14 cellular contexts compared by ENCODE assay signal in genomic region chr10:33208166-33208565, GRCh38.
A peak's percentile ranks its signal among the peaks of the same experiment; 100 is the strongest.
DNase-seq lines count a peak whose midpoint lies in the region; ATAC-seq and TF ChIP-seq lines count a peak whose summit lies in the region.
"Had no signal": no experiment of that assay in that cellular context is flagged by ENCODE, and none has a peak within 500 bp of the region (broad histone marks: within the 10 kb centered on the region; RNA-seq: fewer than 3 reads in every experiment).

No MANE protein-coding gene starts in this region.

- no peaks in the 10 kb centered on the region for H3K9me3 Mint-ChIP-seq in osteocyte (ENCODE audit: unreplicated experiment)
- H3K9me3 Mint-ChIP-seq: CD14-positive monocyte; CD4-positive, alpha-beta memory T cell; H9 had no signal

- H3K4me1 Mint-ChIP-seq in osteocyte (ENCODE audit: unreplicated experiment), result peaks cover 17% of the 10 kb centered on the region

- peak overlapping the region; percentile 27 for H3K27ac Mint-ChIP-seq in osteocyte (ENCODE audit: unreplicated experiment)
- H3K27ac Mint-ChIP-seq: CD14-positive monocyte, H9 had no signal

- intact Hi-C loops in sciatic nerve (cut with DNase I), result no loop called here

- no peak overlapping the region for H3K4me3 ChIP-seq in BLaER1
- H3K4me3 ChIP-seq in BLaER1 treated with 17β-estradiol and CSF1 and Interleukin-3, amounts not matched to agents 10 nM and 100 nM, result no peak overlapping the region

- H4K20me1 ChIP-seq in BLaER1, result no peaks in the 10 kb centered on the region
- peaks cover 0 to 95% (median 0%) of the 10 kb centered on the region in 11 experiments; a peak in 4 of 22 replicates for H4K20me1 ChIP-seq in BLaER1 treated with 17β-estradiol and CSF1 and Interleukin-3, amounts not matched to agents 10 nM and 100 nM

- peak overlapping the region; percentile 55 for H3K4me2 ChIP-seq in BLaER1
- H3K4me2 ChIP-seq in BLaER1 treated with 17β-estradiol and CSF1 and Interleukin-3, amounts not matched to agents 10 nM and 100 nM, result peak overlapping the region in 7 of 11 experiments; percentile 31 to 72 (median 46); a peak in 10 of 22 replicates

- H3K36me3 ChIP-seq in BLaER1, result 0 out of 2 replicates have a peak, but pooled peaks cover 4% of the 10 kb centered on the region
- peaks cover 0 to 100% (median 0%) of the 10 kb centered on the region in 11 experiments; a peak in 9 of 22 replicates for H3K36me3 ChIP-seq in BLaER1 treated with 17β-estradiol and CSF1 and Interleukin-3, amounts not matched to agents 10 nM and 100 nM

- TF ChIP-seq CTCF in RWPE1 (conservative IDR thresholded peaks at IDR 0.05; ENCODE audit: low read depth), result no peak
- no peak for TF ChIP-seq CTCF in osteocyte (IDR thresholded peaks at IDR 0.05)

- H3K27me3 ChIP-seq in BLaER1, result no peaks in the 10 kb centered on the region
- no peaks in the 10 kb centered on the region for H3K27me3 ChIP-seq in BLaER1 treated with 17β-estradiol and CSF1 and Interleukin-3, amounts not matched to agents 10 nM and 100 nM
- H3K27me3 ChIP-seq: BE2C had no signal

- no peaks in the 10 kb centered on the region for H3K27me3 Mint-ChIP-seq in osteocyte (ENCODE audit: unreplicated experiment)

- ATAC-seq in sciatic nerve, result no peak

- H3K9me3 ChIP-seq in BLaER1, result peaks cover 6% of the 10 kb centered on the region; the same call in 1 of the 2 replicates
- H3K9me3 ChIP-seq in BLaER1 treated with 17β-estradiol and CSF1 and Interleukin-3, amounts not matched to agents 10 nM and 100 nM (replicated peaks in 1 of 11), result peaks cover 0 to 17% (median 0%) of the 10 kb centered on the region in 11 experiments; a peak in 5 of 22 replicates
- H3K9me3 ChIP-seq: BE2C had no signal

- no peak for DNase-seq in RWPE1 (ENCODE audit: low spot score)
- no peak for DNase-seq in osteocyte (ENCODE audit: extremely low spot score, unreplicated experiment)
- DNase-seq in T-helper 9 cell, result no peak
- DNase-seq in sciatic nerve (ENCODE audit: low spot score), result no peak
- no peak for DNase-seq in stimulated activated naive CD4-positive, alpha-beta T cell treated with Interleukin-2 at 50 U/mL for 16 hours (lab: John Stamatoyannopoulos, UW)
- DNase-seq: ACHN; BE2C; Calu3; CD4-positive, alpha-beta memory T cell; H9 had no signal

- POLR2A ChIA-PET in RWPE1 (lab: Yijun Ruan, JAX; ENCODE audit: low non-redundant PET), result no interaction called here

- peaks cover 36% of the 10 kb centered on the region for H3K4me1 ChIP-seq in BLaER1
- H3K4me1 ChIP-seq in BLaER1 treated with 17β-estradiol and CSF1 and Interleukin-3, amounts not matched to agents 10 nM and 100 nM, result peaks cover 0 to 38% (median 20%) of the 10 kb centered on the region in 10 experiments; a peak in 15 of 20 replicates
- H3K4me1 ChIP-seq: BE2C had no signal

- no peak overlapping the region for H3K4me3 Mint-ChIP-seq in osteocyte (ENCODE audit: unreplicated experiment)
- H3K4me3 Mint-ChIP-seq: CD14-positive monocyte; CD4-positive, alpha-beta memory T cell; H9 had no signal

- CTCF ChIA-PET in RWPE1 (lab: Yijun Ruan, JAX), result interaction anchor here (0.6 to 1.0 kb wide), 2 partner anchors 15 to 796 kb away, joined by 4 to 6 read pairs; no protein-coding TSS in a partner anchor

- H3K36me3 Mint-ChIP-seq in osteocyte (ENCODE audit: unreplicated experiment), result peaks cover 67% of the 10 kb centered on the region
- H3K36me3 Mint-ChIP-seq: CD14-positive monocyte; CD4-positive, alpha-beta memory T cell had no signal

- H3K9ac ChIP-seq in BLaER1, result no peak overlapping the region
- no peak overlapping the region for H3K9ac ChIP-seq in BLaER1 treated with 17β-estradiol and CSF1 and Interleukin-3, amounts not matched to agents 10 nM and 100 nM

- H3K27ac ChIP-seq in BLaER1, result no peak overlapping the region
- H3K27ac ChIP-seq in BLaER1 treated with 17β-estradiol and CSF1 and Interleukin-3, amounts not matched to agents 10 nM and 100 nM, result no peak overlapping the region
- peak overlapping the region; percentile 13; the same call in 1 of the 2 replicates for H3K27ac ChIP-seq in RWPE1
- H3K27ac ChIP-seq: HL-60 had no signal
